Comparison of ENCODE assay signal across 1 cellular context in the genomic region with DNA sequence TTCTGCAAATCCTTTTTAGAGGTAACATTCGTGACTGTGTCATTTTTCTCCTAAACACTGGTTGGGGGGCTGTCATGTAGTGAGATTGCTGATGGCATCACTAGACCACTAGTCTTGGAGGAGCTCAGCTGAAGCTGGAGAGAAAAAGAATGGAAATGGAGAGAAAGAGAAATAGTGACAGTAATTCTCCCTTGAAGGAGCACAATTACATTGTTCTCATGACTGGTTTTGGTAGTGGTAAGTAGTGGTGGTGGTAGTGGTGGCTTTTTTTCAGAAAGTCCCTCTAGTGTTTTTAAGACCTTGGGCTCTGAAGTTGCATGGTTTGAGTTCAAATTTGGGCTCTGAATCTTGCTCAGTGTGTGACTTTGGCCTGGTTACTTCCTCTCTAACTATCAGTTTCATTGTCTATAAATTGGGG.
A peak's percentile ranks its signal among the peaks of the same experiment; 100 is the strongest.
TF ChIP-seq lines count a peak whose summit lies in the region.

No MANE protein-coding gene starts in this region.

TF ChIP-seq in GM12878, 131 proteins besides CTCF, POLR2A, EP300 and RAD21 (continued from another document):
- TF ChIP-seq PAX5 (IDR thresholded peaks at IDR 0.05; ENCODE audit: borderline replicate concordance, low read depth, low read length) (no peak), MAX (IDR thresholded peaks at IDR 0.05; ENCODE audit: low read depth, low read length) (no peak), IKZF2 (IDR thresholded peaks at IDR 0.05) (peak; percentile 55 to 62; a peak in 3 of 4 replicates), BACH1 (IDR thresholded peaks at IDR 0.05; ENCODE audit: borderline replicate concordance) (no peak), ZZZ3 (IDR thresholded peaks at IDR 0.05; ENCODE audit: control insufficient read depth, insufficient read length, low read depth) (no peak), EED (IDR thresholded peaks at IDR 0.05; ENCODE audit: low read depth) (0 out of 2 replicates have a peak, but pooled peaks have one; percentile 40), NFYA (IDR thresholded peaks at IDR 0.05; ENCODE audit: borderline replicate concordance, low read depth, low read length) (no peak), NFIC (IDR thresholded peaks at IDR 0.05; ENCODE audit: low read depth, low read length) (no peak), EGR1 (IDR thresholded peaks at IDR 0.05; ENCODE audit: borderline replicate concordance in 1 of 2, low read depth in 2 of 2, low read length in 2 of 2) (no peak), RCOR1 (conservative IDR thresholded peaks at IDR 0.05; ENCODE audit: low read depth, low read length) (no peak), CHD2 (IDR thresholded peaks at IDR 0.05; ENCODE audit: borderline replicate concordance, low read depth, low read length) (no peak), YY1 (IDR thresholded peaks at IDR 0.05; ENCODE audit: low read depth, low read length) (no peak), NRF1 (conservative IDR thresholded peaks at IDR 0.05; ENCODE audit: low read depth, low read length) (no peak), SIN3A (IDR thresholded peaks at IDR 0.05; ENCODE audit: low read depth, low read length) (no peak), HDAC6 (IDR thresholded peaks at IDR 0.05; ENCODE audit: unreplicated experiment) (no peak), HDAC2 (IDR thresholded peaks at IDR 0.05) (no peak), WRNIP1 (IDR thresholded peaks at IDR 0.05; ENCODE audit: borderline replicate concordance, low read depth, low read length) (no peak), POLR2AphosphoS5 (IDR thresholded peaks at IDR 0.05; ENCODE audit: low read length) (no peak), CBFB (IDR thresholded peaks at IDR 0.05; ENCODE audit: low read depth) (no peak), ZNF622 (IDR thresholded peaks at IDR 0.05) (no peak), CREM (IDR thresholded peaks at IDR 0.05; ENCODE audit: low read depth) (no peak), CHD1 (IDR thresholded peaks at IDR 0.05; ENCODE audit: low read depth, low read length) (no peak), EZH2 (IDR thresholded peaks at IDR 0.05; ENCODE audit: borderline replicate concordance, control insufficient read depth, low read depth, low read length) (no peak), BCL11A (IDR thresholded peaks at IDR 0.05; ENCODE audit: low read depth, low read length) (peak; percentile 16; the same call in 1 of the 2 replicates), SUZ12 (IDR thresholded peaks at IDR 0.05; ENCODE audit: unreplicated experiment) (no peak)
- TF ChIP-seq, protein P1, sequence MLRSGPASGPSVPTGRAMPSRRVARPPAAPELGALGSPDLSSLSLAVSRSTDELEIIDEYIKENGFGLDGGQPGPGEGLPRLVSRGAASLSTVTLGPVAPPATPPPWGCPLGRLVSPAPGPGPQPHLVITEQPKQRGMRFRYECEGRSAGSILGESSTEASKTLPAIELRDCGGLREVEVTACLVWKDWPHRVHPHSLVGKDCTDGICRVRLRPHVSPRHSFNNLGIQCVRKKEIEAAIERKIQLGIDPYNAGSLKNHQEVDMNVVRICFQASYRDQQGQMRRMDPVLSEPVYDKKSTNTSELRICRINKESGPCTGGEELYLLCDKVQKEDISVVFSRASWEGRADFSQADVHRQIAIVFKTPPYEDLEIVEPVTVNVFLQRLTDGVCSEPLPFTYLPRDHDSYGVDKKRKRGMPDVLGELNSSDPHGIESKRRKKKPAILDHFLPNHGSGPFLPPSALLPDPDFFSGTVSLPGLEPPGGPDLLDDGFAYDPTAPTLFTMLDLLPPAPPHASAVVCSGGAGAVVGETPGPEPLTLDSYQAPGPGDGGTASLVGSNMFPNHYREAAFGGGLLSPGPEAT (IDR thresholded peaks at IDR 0.05; ENCODE audit: low read depth): peak; percentile 87
- TF ChIP-seq, protein P2, sequence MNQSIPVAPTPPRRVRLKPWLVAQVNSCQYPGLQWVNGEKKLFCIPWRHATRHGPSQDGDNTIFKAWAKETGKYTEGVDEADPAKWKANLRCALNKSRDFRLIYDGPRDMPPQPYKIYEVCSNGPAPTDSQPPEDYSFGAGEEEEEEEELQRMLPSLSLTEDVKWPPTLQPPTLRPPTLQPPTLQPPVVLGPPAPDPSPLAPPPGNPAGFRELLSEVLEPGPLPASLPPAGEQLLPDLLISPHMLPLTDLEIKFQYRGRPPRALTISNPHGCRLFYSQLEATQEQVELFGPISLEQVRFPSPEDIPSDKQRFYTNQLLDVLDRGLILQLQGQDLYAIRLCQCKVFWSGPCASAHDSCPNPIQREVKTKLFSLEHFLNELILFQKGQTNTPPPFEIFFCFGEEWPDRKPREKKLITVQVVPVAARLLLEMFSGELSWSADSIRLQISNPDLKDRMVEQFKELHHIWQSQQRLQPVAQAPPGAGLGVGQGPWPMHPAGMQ (IDR thresholded peaks at IDR 0.05; ENCODE audit: borderline replicate concordance): no peak
- TF ChIP-seq, protein P3, sequence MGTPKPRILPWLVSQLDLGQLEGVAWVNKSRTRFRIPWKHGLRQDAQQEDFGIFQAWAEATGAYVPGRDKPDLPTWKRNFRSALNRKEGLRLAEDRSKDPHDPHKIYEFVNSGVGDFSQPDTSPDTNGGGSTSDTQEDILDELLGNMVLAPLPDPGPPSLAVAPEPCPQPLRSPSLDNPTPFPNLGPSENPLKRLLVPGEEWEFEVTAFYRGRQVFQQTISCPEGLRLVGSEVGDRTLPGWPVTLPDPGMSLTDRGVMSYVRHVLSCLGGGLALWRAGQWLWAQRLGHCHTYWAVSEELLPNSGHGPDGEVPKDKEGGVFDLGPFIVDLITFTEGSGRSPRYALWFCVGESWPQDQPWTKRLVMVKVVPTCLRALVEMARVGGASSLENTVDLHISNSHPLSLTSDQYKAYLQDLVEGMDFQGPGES (IDR thresholded peaks at IDR 0.05): no peak
- TF ChIP-seq, protein P4, sequence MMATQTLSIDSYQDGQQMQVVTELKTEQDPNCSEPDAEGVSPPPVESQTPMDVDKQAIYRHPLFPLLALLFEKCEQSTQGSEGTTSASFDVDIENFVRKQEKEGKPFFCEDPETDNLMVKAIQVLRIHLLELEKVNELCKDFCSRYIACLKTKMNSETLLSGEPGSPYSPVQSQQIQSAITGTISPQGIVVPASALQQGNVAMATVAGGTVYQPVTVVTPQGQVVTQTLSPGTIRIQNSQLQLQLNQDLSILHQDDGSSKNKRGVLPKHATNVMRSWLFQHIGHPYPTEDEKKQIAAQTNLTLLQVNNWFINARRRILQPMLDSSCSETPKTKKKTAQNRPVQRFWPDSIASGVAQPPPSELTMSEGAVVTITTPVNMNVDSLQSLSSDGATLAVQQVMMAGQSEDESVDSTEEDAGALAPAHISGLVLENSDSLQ (IDR thresholded peaks at IDR 0.05): no peak
- TF ChIP-seq, protein P5, sequence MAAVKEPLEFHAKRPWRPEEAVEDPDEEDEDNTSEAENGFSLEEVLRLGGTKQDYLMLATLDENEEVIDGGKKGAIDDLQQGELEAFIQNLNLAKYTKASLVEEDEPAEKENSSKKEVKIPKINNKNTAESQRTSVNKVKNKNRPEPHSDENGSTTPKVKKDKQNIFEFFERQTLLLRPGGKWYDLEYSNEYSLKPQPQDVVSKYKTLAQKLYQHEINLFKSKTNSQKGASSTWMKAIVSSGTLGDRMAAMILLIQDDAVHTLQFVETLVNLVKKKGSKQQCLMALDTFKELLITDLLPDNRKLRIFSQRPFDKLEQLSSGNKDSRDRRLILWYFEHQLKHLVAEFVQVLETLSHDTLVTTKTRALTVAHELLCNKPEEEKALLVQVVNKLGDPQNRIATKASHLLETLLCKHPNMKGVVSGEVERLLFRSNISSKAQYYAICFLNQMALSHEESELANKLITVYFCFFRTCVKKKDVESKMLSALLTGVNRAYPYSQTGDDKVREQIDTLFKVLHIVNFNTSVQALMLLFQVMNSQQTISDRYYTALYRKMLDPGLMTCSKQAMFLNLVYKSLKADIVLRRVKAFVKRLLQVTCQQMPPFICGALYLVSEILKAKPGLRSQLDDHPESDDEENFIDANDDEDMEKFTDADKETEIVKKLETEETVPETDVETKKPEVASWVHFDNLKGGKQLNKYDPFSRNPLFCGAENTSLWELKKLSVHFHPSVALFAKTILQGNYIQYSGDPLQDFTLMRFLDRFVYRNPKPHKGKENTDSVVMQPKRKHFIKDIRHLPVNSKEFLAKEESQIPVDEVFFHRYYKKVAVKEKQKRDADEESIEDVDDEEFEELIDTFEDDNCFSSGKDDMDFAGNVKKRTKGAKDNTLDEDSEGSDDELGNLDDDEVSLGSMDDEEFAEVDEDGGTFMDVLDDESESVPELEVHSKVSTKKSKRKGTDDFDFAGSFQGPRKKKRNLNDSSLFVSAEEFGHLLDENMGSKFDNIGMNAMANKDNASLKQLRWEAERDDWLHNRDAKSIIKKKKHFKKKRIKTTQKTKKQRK (IDR thresholded peaks at IDR 0.05; ENCODE audit: low read depth, low read length): no peak
